Comparison of ENCODE assay signal across 21 cellular contexts in the genomic region with DNA sequence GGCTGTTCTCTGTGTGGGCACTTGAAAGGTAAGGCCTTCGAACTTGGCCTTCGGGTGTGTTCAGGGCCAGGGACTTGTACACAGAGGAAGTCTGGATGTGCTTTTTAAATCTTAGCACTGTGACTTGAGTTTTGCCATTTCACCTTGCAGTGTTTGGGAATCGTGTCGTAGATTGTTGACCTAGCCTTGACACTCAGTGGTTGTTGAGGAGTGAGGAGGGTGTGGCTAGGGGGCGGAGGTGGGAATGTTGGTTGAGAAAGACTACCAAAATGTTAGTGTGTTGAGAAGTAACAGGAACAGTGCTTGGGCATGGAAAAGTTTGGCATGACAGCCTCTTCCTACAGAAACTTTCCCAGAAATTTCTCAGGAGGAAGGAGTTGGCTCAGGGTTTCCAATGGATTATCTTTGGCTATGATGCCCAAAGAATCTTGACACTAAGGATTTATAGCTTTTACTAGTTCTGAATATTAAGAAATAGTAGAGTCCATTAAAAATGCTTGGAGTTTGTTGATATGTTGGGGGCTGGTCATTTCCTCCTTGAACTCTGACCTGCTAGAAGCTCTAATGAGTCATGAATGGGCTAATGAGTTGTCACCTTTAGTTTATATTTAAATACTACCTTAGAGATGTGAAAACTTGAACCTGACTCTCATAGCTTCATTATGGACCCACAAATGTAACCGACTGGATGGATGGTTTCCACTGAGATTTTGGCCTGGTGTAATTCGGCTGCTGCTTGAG. TPM values are rescaled to one million over a fixed set of nuclear protein-coding genes. Genes with fewer than 3 reads are reported as not detected.
"Had no signal": no experiment of that assay in that cellular context is flagged by ENCODE, and none has a peak within 500 bp of the region (broad histone marks: within the 10 kb centered on the region; RNA-seq: fewer than 3 reads in every experiment).

No MANE protein-coding gene starts in this region.

- H3K4me1 ChIP-seq: ascending aorta, breast epithelium, gastrocnemius medialis, left ventricle myocardium inferior had no signal

- DNase-seq: activated CD4-positive, alpha-beta memory T cell treated with anti-CD3 and anti-CD28 coated beads, Interleukin-2, amount 10 ng/mL, durations not matched to agents 7 days and 5 days; activated CD4-positive, alpha-beta T cell treated with anti-CD3 and anti-CD28 coated beads for 4 hours; activated naive CD4-positive, alpha-beta T cell treated with anti-CD3 and anti-CD28 coated beads for 36 hours; activated T-cell treated with anti-CD3 and anti-CD28 coated beads, Interleukin-2, amount 50 U/mL, for 24 hours; cortex of kidney; effector CD4-positive, alpha-beta T cell; gastrocnemius medialis; head of caudate nucleus; kidney; left ventricle myocardium inferior; mammary epithelial cell; natural killer cell; nucleus accumbens; retina; stimulated activated naive B cell treated with anti-CD40 and anti-IgM and Interleukin-4, amounts not matched to agents 10 μg/mL and 1 μg/mL and 100 μg/mL, for 72 hours; SW 1271 had no signal

- H3K9me3 Mint-ChIP-seq: activated CD4-positive, alpha-beta memory T cell treated with anti-CD3 and anti-CD28 coated beads, Interleukin-2, amount 10 ng/mL, durations not matched to agents 7 days and 5 days; activated naive CD4-positive, alpha-beta T cell treated with anti-CD3 and anti-CD28 coated beads for 36 hours; activated T-cell treated with anti-CD3 and anti-CD28 coated beads, Interleukin-2, amount 50 U/mL, for 24 hours; natural killer cell had no signal

- H3K27me3 Mint-ChIP-seq: activated CD4-positive, alpha-beta memory T cell treated with anti-CD3 and anti-CD28 coated beads, Interleukin-2, amount 10 ng/mL, durations not matched to agents 7 days and 5 days; activated T-cell treated with anti-CD3 and anti-CD28 coated beads, Interleukin-2, amount 50 U/mL, for 24 hours; stimulated activated naive B cell treated with anti-CD40 and anti-IgM and Interleukin-4, amounts not matched to agents 10 μg/mL and 1 μg/mL and 100 μg/mL, for 72 hours had no signal

- H3K27ac Mint-ChIP-seq: activated CD4-positive, alpha-beta memory T cell treated with anti-CD3 and anti-CD28 coated beads, Interleukin-2, amount 10 ng/mL, durations not matched to agents 7 days and 5 days; activated naive CD4-positive, alpha-beta T cell treated with anti-CD3 and anti-CD28 coated beads for 36 hours; activated T-cell treated with anti-CD3 and anti-CD28 coated beads, Interleukin-2, amount 50 U/mL, for 24 hours; natural killer cell; stimulated activated naive B cell treated with anti-CD40 and anti-IgM and Interleukin-4, amounts not matched to agents 10 μg/mL and 1 μg/mL and 100 μg/mL, for 72 hours; WTC11 had no signal

- H3K36me3 Mint-ChIP-seq: natural killer cell; stimulated activated naive B cell treated with anti-CD40 and anti-IgM and Interleukin-4, amounts not matched to agents 10 μg/mL and 1 μg/mL and 100 μg/mL, for 72 hours; WTC11 had no signal

- FAIRE-seq: kidney, urothelium cell line had no signal

- H3K4me1 Mint-ChIP-seq: natural killer cell had no signal

- H3K27me3 ChIP-seq: ascending aorta, breast epithelium, gastrocnemius medialis had no signal

- H3K4me3 ChIP-seq: ascending aorta, breast epithelium, gastrocnemius medialis, left ventricle myocardium inferior had no signal

- H3K36me3 ChIP-seq: ascending aorta, breast epithelium, gastrocnemius medialis, left ventricle myocardium inferior had no signal

- ATAC-seq: gastrocnemius medialis; natural killer cell; stimulated activated naive B cell treated with anti-CD40 and anti-IgM and Interleukin-4, amounts not matched to agents 10 μg/mL and 1 μg/mL and 100 μg/mL, for 72 hours; WTC11 had no signal

- H3K27ac ChIP-seq: ascending aorta, gastrocnemius medialis, left ventricle myocardium inferior had no signal

- H3K9me3 ChIP-seq: ascending aorta, breast epithelium, gastrocnemius medialis, left ventricle myocardium inferior had no signal

- H3K4me3 Mint-ChIP-seq: activated CD4-positive, alpha-beta memory T cell treated with anti-CD3 and anti-CD28 coated beads, Interleukin-2, amount 10 ng/mL, durations not matched to agents 7 days and 5 days; activated naive CD4-positive, alpha-beta T cell treated with anti-CD3 and anti-CD28 coated beads for 36 hours; activated T-cell treated with anti-CD3 and anti-CD28 coated beads, Interleukin-2, amount 50 U/mL, for 24 hours; natural killer cell; stimulated activated naive B cell treated with anti-CD40 and anti-IgM and Interleukin-4, amounts not matched to agents 10 μg/mL and 1 μg/mL and 100 μg/mL, for 72 hours; WTC11 had no signal

RNA-seq across cellular contexts. Expression of a gene that starts 40.6 kb away (rescaled TPM):
- total RNA-seq: activated CD4-positive, alpha-beta memory T cell treated with anti-CD3 and anti-CD28 coated beads, Interleukin-2, amount 10 ng/mL, durations not matched to agents 7 days and 5 days; ascending aorta; left ventricle myocardium inferior; mononuclear cell; natural killer cell; WTC11 had no signal
